ENCODE assay signal across 1 cellular context in the genomic region with DNA sequence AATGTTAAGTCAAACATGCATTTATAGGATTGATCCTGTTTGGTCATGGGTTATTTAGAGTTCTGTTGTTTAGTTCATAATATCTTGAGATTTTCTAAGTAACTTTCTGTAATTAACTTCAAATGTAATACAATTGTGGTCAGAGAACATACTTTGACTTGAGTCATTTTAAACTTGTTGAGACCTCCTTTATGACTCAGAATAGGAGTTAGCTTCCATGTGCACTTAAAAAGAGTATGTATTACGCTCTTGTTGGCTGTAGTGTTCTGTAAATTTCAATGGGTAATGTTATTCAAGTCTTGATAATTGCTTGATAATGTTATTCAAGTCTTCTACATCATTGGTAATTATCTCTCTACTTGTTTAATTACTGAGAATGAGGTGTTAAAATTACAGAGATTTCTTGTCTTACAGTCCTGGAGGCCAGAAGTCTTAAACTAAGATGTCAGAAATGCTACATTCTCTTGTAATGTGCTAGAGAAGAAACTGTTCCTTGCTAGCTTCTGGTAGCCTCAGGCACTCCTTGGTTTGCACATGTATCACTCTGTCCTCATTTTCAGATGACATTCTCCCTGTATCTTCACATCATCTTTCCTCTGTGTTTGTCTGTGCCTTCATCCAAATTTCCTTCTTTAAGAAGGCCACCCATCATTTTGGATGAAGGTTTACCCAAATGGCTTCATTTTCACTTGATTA.
TF ChIP-seq lines count a peak whose summit lies in the region.

No MANE protein-coding gene starts in this region.

TF ChIP-seq in SK-N-SH, 30 proteins besides CTCF, POLR2A, EP300 and RAD21 (continued from another document):
- TF ChIP-seq USF2 (IDR thresholded peaks at IDR 0.05; ENCODE audit: borderline replicate concordance, low read depth, low read length) (no peak), CHD2 (IDR thresholded peaks at IDR 0.05; ENCODE audit: low read length, partially characterized antibody) (no peak), PBX3 (IDR thresholded peaks at IDR 0.05) (no peak), NRF1 (IDR thresholded peaks at IDR 0.05; ENCODE audit: low read depth, low read length) (no peak), MEF2A (IDR thresholded peaks at IDR 0.05; ENCODE audit: borderline replicate concordance, low read depth) (no peak), ELF1 (IDR thresholded peaks at IDR 0.05) (no peak), RXRA (IDR thresholded peaks at IDR 0.05; ENCODE audit: borderline replicate concordance, low read depth) (no peak)
